ENCODE assay signal across 24 cellular contexts in genomic region chr2:64408031-64408430, GRCh38.
"Had no signal": no experiment of that assay in that cellular context is flagged by ENCODE, and none has a peak within 500 bp of the region (broad histone marks: within the 10 kb centered on the region; RNA-seq: fewer than 3 reads in every experiment).

No MANE protein-coding gene starts in this region.

- H3K4me1 Mint-ChIP-seq: natural killer cell had no signal

- H3K27me3 Mint-ChIP-seq: progenitor cell of endocrine pancreas; stimulated activated naive B cell treated with anti-CD40 and anti-IgM and Interleukin-4, amounts not matched to agents 10 μg/mL and 1 μg/mL and 100 μg/mL, for 72 hours; stimulated activated naive CD8-positive, alpha-beta T cell treated with anti-CD3 and anti-CD28 coated beads, Interleukin-15, Interleukin-2, amounts not matched to agents 100 ng/mL and 50 ng/mL, for 24 hours had no signal

- H3K4me3 Mint-ChIP-seq: natural killer cell; nephron; neural progenitor cell; stimulated activated effector memory CD8-positive, alpha-beta T cell treated with anti-CD3 and anti-CD28 coated beads, Interleukin-12 subunit alpha, Interleukin-12 subunit beta, amount 100 ng/mL, for 72 hours; stimulated activated naive B cell treated with anti-CD40 and anti-IgM and Interleukin-4, amounts not matched to agents 10 μg/mL and 1 μg/mL and 100 μg/mL, for 72 hours; stimulated activated naive CD8-positive, alpha-beta T cell treated with anti-CD3 and anti-CD28 coated beads, Interleukin-15, Interleukin-2, amounts not matched to agents 100 ng/mL and 50 ng/mL, for 24 hours had no signal

- H3K27ac Mint-ChIP-seq: natural killer cell; progenitor cell of endocrine pancreas; stimulated activated effector memory CD8-positive, alpha-beta T cell treated with anti-CD3 and anti-CD28 coated beads, Interleukin-12 subunit alpha, Interleukin-12 subunit beta, amount 100 ng/mL, for 72 hours; stimulated activated naive B cell treated with anti-CD40 and anti-IgM and Interleukin-4, amounts not matched to agents 10 μg/mL and 1 μg/mL and 100 μg/mL, for 72 hours; stimulated activated naive CD8-positive, alpha-beta T cell treated with anti-CD3 and anti-CD28 coated beads, Interleukin-15, Interleukin-2, amounts not matched to agents 100 ng/mL and 50 ng/mL, for 24 hours had no signal

- ATAC-seq: natural killer cell; psoas muscle; right cardiac atrium; right lobe of liver; stimulated activated effector memory CD8-positive, alpha-beta T cell treated with anti-CD3 and anti-CD28 coated beads, Interleukin-12 subunit alpha, Interleukin-12 subunit beta, amount 100 ng/mL, for 72 hours; stimulated activated naive B cell treated with anti-CD40 and anti-IgM and Interleukin-4, amounts not matched to agents 10 μg/mL and 1 μg/mL and 100 μg/mL, for 72 hours had no signal

- H3K9me3 Mint-ChIP-seq: natural killer cell; nephron; neural progenitor cell; stimulated activated effector memory CD8-positive, alpha-beta T cell treated with anti-CD3 and anti-CD28 coated beads, Interleukin-12 subunit alpha, Interleukin-12 subunit beta, amount 100 ng/mL, for 72 hours; stimulated activated naive CD8-positive, alpha-beta T cell treated with anti-CD3 and anti-CD28 coated beads, Interleukin-15, Interleukin-2, amounts not matched to agents 100 ng/mL and 50 ng/mL, for 24 hours had no signal

- DNase-seq: natural killer cell; nucleus accumbens; ovary; posterior cingulate gyrus; psoas muscle; right cardiac atrium; right lobe of liver; sigmoid colon; small intestine; stimulated activated CD4-positive, alpha-beta T cell treated with anti-CD3 and anti-CD28 coated beads, Interleukin-15, amount 100 ng/mL, for 24 hours; stimulated activated CD4-positive, alpha-beta T cell treated with anti-CD3 and anti-CD28 coated beads, Interleukin-2, amount 100 ng/mL, for 24 hours; stimulated activated CD4-positive, alpha-beta T cell treated with anti-CD3 and anti-CD28 coated beads, Interleukin-2, amount 100 ng/mL, for 48 hours; stimulated activated CD4-positive, alpha-beta T cell treated with anti-CD3 and anti-CD28 coated beads, Interleukin-4, amount 100 ng/mL, for 24 hours; stimulated activated naive B cell treated with anti-CD40 and anti-IgM and Interleukin-4, amounts not matched to agents 10 μg/mL and 1 μg/mL and 100 μg/mL, for 72 hours; stimulated activated naive CD4-positive, alpha-beta T cell treated with Interleukin-2 at 50 U/mL for 16 hours; stomach; thyroid gland; trophoblast cell; upper lobe of left lung had no signal

- H3K36me3 Mint-ChIP-seq: natural killer cell; neural progenitor cell; stimulated activated effector memory CD8-positive, alpha-beta T cell treated with anti-CD3 and anti-CD28 coated beads, Interleukin-12 subunit alpha, Interleukin-12 subunit beta, amount 100 ng/mL, for 72 hours had no signal
